ENCODE assay signal across 1 cellular context in the genomic region with DNA sequence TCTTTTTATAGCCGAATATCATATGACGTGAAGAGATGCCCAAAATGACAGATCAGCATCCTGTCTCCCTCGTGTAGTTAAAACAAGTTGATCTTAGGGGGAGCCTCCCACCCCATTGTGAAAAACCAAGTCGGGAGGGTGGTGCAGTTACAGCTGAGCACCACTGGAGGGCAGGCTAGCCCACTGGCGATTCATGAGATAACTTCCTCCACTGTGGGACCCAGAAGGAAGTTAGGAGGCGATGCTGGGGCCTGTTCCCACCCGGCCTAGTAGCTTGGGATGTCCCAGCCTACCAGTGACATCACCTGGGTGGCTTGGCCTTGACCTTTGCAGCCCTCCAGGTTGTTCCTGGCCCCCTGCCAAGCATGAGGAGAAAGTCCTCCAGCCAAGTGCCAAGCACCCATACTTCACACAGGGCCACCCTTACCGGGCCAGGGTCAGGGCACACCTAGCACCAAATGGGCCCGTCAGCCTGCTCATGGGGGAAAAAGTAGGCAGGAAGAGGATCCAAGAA.
TF ChIP-seq lines count a peak whose summit lies in the region.

No MANE protein-coding gene starts in this region.

TF ChIP-seq in HepG2, 621 proteins besides CTCF, POLR2A, EP300 and RAD21 (continued from another document and continues in another):
- TF ChIP-seq, protein P1, sequence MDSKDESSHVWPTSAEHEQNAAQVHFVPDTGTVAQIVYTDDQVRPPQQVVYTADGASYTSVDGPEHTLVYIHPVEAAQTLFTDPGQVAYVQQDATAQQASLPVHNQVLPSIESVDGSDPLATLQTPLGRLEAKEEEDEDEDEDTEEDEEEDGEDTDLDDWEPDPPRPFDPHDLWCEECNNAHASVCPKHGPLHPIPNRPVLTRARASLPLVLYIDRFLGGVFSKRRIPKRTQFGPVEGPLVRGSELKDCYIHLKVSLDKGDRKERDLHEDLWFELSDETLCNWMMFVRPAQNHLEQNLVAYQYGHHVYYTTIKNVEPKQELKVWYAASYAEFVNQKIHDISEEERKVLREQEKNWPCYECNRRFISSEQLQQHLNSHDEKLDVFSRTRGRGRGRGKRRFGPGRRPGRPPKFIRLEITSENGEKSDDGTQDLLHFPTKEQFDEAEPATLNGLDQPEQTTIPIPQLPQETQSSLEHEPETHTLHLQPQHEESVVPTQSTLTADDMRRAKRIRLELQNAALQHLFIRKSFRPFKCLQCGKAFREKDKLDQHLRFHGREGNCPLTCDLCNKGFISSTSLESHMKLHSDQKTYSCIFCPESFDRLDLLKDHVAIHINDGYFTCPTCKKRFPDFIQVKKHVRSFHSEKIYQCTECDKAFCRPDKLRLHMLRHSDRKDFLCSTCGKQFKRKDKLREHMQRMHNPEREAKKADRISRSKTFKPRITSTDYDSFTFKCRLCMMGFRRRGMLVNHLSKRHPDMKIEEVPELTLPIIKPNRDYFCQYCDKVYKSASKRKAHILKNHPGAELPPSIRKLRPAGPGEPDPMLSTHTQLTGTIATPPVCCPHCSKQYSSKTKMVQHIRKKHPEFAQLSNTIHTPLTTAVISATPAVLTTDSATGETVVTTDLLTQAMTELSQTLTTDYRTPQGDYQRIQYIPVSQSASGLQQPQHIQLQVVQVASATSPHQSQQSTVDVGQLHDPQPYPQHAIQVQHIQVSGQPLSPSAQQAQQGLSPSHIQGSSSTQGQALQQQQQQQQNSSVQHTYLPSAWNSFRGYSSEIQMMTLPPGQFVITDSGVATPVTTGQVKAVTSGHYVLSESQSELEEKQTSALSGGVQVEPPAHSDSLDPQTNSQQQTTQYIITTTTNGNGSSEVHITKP (CRISPR knock-in tag; IDR thresholded peaks at IDR 0.05; ENCODE audit: low read depth), result peak; percentile 54; the same call in 1 of the 2 replicates
- TF ChIP-seq BRCA1 (CRISPR knock-in tag; IDR thresholded peaks at IDR 0.05), result no peak
- peak; percentile 41; the same call in 1 of the 2 replicates for TF ChIP-seq NR2C2 (CRISPR knock-in tag; IDR thresholded peaks at IDR 0.05; ENCODE audit: borderline replicate concordance)
- TF ChIP-seq, protein P2, sequence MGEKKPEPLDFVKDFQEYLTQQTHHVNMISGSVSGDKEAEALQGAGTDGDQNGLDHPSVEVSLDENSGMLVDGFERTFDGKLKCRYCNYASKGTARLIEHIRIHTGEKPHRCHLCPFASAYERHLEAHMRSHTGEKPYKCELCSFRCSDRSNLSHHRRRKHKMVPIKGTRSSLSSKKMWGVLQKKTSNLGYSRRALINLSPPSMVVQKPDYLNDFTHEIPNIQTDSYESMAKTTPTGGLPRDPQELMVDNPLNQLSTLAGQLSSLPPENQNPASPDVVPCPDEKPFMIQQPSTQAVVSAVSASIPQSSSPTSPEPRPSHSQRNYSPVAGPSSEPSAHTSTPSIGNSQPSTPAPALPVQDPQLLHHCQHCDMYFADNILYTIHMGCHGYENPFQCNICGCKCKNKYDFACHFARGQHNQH (CRISPR knock-in tag; IDR thresholded peaks at IDR 0.05), result 0 out of 2 replicates have a peak, but pooled peaks have one; percentile 53
- TF ChIP-seq SMC3 (IDR thresholded peaks at IDR 0.05; ENCODE audit: low read length), result peak; percentile 91
- peak; percentile 35; the same call in 1 of the 2 replicates for TF ChIP-seq THAP11 (CRISPR knock-in tag; IDR thresholded peaks at IDR 0.05)
- TF ChIP-seq ZBTB21 (CRISPR knock-in tag; IDR thresholded peaks at IDR 0.05), result 0 out of 2 replicates have a peak, but pooled peaks have one; percentile 14
- TF ChIP-seq CBFB (CRISPR knock-in tag; IDR thresholded peaks at IDR 0.05), result peak; percentile 55; the same call in 1 of the 2 replicates
- TF ChIP-seq, protein P3, sequence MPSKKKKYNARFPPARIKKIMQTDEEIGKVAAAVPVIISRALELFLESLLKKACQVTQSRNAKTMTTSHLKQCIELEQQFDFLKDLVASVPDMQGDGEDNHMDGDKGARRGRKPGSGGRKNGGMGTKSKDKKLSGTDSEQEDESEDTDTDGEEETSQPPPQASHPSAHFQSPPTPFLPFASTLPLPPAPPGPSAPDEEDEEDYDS (CRISPR knock-in tag; IDR thresholded peaks at IDR 0.05), result 0 out of 2 replicates have a peak, but pooled peaks have one; percentile 39
- TF ChIP-seq, protein P4, sequence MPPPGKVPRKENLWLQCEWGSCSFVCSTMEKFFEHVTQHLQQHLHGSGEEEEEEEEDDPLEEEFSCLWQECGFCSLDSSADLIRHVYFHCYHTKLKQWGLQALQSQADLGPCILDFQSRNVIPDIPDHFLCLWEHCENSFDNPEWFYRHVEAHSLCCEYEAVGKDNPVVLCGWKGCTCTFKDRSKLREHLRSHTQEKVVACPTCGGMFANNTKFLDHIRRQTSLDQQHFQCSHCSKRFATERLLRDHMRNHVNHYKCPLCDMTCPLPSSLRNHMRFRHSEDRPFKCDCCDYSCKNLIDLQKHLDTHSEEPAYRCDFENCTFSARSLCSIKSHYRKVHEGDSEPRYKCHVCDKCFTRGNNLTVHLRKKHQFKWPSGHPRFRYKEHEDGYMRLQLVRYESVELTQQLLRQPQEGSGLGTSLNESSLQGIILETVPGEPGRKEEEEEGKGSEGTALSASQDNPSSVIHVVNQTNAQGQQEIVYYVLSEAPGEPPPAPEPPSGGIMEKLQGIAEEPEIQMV (CRISPR knock-in tag; IDR thresholded peaks at IDR 0.05; ENCODE audit: low read depth), result no peak
- TF ChIP-seq, protein P5, sequence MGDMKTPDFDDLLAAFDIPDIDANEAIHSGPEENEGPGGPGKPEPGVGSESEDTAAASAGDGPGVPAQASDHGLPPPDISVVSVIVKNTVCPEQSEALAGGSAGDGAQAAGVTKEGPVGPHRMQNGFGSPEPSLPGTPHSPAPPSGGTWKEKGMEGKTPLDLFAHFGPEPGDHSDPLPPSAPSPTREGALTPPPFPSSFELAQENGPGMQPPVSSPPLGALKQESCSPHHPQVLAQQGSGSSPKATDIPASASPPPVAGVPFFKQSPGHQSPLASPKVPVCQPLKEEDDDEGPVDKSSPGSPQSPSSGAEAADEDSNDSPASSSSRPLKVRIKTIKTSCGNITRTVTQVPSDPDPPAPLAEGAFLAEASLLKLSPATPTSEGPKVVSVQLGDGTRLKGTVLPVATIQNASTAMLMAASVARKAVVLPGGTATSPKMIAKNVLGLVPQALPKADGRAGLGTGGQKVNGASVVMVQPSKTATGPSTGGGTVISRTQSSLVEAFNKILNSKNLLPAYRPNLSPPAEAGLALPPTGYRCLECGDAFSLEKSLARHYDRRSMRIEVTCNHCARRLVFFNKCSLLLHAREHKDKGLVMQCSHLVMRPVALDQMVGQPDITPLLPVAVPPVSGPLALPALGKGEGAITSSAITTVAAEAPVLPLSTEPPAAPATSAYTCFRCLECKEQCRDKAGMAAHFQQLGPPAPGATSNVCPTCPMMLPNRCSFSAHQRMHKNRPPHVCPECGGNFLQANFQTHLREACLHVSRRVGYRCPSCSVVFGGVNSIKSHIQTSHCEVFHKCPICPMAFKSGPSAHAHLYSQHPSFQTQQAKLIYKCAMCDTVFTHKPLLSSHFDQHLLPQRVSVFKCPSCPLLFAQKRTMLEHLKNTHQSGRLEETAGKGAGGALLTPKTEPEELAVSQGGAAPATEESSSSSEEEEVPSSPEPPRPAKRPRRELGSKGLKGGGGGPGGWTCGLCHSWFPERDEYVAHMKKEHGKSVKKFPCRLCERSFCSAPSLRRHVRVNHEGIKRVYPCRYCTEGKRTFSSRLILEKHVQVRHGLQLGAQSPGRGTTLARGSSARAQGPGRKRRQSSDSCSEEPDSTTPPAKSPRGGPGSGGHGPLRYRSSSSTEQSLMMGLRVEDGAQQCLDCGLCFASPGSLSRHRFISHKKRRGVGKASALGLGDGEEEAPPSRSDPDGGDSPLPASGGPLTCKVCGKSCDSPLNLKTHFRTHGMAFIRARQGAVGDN (CRISPR knock-in tag; IDR thresholded peaks at IDR 0.05), result peak; percentile 52
- TF ChIP-seq MEIS2 (CRISPR knock-in tag; IDR thresholded peaks at IDR 0.05), result no peak
- no peak for TF ChIP-seq CBX2 (IDR thresholded peaks at IDR 0.05; ENCODE audit: low read depth, low read length)
- TF ChIP-seq CBX2 (CRISPR knock-in tag; IDR thresholded peaks at IDR 0.05; ENCODE audit: low read depth), result 0 out of 2 replicates have a peak, but pooled peaks have one; percentile 61
- peak; percentile 50; the same call in 1 of the 2 replicates for TF ChIP-seq RCOR2 (CRISPR knock-in tag; IDR thresholded peaks at IDR 0.05)
- no peak for TF ChIP-seq SOX13 (IDR thresholded peaks at IDR 0.05)
- TF ChIP-seq SOX13 (CRISPR knock-in tag; conservative IDR thresholded peaks at IDR 0.05 in 1 of 2, IDR thresholded peaks at IDR 0.05 in 1 of 2), result 0 out of 4 replicates have a peak, but pooled peaks of 1 of the 2 experiments have one; percentile 8
- no peak for TF ChIP-seq SP1 (IDR thresholded peaks at IDR 0.05)
- TF ChIP-seq SP1 (CRISPR knock-in tag; IDR thresholded peaks at IDR 0.05), result 0 out of 2 replicates have a peak, but pooled peaks have one; percentile 14
- peak; percentile 25; the same call in 1 of the 2 replicates for TF ChIP-seq FOXO1 (CRISPR knock-in tag; IDR thresholded peaks at IDR 0.05)
- TF ChIP-seq, protein P6, sequence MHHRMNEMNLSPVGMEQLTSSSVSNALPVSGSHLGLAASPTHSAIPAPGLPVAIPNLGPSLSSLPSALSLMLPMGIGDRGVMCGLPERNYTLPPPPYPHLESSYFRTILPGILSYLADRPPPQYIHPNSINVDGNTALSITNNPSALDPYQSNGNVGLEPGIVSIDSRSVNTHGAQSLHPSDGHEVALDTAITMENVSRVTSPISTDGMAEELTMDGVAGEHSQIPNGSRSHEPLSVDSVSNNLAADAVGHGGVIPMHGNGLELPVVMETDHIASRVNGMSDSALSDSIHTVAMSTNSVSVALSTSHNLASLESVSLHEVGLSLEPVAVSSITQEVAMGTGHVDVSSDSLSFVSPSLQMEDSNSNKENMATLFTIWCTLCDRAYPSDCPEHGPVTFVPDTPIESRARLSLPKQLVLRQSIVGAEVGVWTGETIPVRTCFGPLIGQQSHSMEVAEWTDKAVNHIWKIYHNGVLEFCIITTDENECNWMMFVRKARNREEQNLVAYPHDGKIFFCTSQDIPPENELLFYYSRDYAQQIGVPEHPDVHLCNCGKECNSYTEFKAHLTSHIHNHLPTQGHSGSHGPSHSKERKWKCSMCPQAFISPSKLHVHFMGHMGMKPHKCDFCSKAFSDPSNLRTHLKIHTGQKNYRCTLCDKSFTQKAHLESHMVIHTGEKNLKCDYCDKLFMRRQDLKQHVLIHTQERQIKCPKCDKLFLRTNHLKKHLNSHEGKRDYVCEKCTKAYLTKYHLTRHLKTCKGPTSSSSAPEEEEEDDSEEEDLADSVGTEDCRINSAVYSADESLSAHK (CRISPR knock-in tag; IDR thresholded peaks at IDR 0.05; ENCODE audit: borderline replicate concordance), result no peak
- TF ChIP-seq, protein P7, sequence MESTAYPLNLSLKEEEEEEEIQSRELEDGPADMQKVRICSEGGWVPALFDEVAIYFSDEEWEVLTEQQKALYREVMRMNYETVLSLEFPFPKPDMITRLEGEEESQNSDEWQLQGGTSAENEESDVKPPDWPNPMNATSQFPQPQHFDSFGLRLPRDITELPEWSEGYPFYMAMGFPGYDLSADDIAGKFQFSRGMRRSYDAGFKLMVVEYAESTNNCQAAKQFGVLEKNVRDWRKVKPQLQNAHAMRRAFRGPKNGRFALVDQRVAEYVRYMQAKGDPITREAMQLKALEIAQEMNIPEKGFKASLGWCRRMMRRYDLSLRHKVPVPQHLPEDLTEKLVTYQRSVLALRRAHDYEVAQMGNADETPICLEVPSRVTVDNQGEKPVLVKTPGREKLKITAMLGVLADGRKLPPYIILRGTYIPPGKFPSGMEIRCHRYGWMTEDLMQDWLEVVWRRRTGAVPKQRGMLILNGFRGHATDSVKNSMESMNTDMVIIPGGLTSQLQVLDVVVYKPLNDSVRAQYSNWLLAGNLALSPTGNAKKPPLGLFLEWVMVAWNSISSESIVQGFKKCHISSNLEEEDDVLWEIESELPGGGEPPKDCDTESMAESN (CRISPR knock-in tag; conservative IDR thresholded peaks at IDR 0.05), result 0 out of 2 replicates have a peak, but pooled peaks have one; percentile 49
- TF ChIP-seq ZNF431 (CRISPR knock-in tag; IDR thresholded peaks at IDR 0.05; ENCODE audit: borderline replicate concordance, low read depth), result 0 out of 2 replicates have a peak, but pooled peaks have one; percentile 30
- peak; percentile 17; the same call in 1 of the 2 replicates for TF ChIP-seq RXRB (CRISPR knock-in tag; IDR thresholded peaks at IDR 0.05; ENCODE audit: borderline replicate concordance)
- TF ChIP-seq CCAR2 (optimal IDR thresholded peaks at IDR 0.05; ENCODE audit: low read depth, low read length), result no peak
- TF ChIP-seq, protein P8, sequence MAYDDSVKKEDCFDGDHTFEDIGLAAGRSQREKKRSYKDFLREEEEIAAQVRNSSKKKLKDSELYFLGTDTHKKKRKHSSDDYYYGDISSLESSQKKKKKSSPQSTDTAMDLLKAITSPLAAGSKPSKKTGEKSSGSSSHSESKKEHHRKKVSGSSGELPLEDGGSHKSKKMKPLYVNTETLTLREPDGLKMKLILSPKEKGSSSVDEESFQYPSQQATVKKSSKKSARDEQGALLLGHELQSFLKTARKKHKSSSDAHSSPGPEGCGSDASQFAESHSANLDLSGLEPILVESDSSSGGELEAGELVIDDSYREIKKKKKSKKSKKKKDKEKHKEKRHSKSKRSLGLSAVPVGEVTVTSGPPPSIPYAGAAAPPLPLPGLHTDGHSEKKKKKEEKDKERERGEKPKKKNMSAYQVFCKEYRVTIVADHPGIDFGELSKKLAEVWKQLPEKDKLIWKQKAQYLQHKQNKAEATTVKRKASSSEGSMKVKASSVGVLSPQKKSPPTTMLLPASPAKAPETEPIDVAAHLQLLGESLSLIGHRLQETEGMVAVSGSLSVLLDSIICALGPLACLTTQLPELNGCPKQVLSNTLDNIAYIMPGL (CRISPR knock-in tag; IDR thresholded peaks at IDR 0.05; ENCODE audit: borderline replicate concordance in 1 of 2, low read depth in 1 of 2), result peak in 1 of 2 experiments; percentile 76; a peak in 1 of 4 replicates
- TF ChIP-seq MED8 (CRISPR knock-in tag; IDR thresholded peaks at IDR 0.05; ENCODE audit: insufficient replicate concordance), result no peak
- TF ChIP-seq, protein P9, sequence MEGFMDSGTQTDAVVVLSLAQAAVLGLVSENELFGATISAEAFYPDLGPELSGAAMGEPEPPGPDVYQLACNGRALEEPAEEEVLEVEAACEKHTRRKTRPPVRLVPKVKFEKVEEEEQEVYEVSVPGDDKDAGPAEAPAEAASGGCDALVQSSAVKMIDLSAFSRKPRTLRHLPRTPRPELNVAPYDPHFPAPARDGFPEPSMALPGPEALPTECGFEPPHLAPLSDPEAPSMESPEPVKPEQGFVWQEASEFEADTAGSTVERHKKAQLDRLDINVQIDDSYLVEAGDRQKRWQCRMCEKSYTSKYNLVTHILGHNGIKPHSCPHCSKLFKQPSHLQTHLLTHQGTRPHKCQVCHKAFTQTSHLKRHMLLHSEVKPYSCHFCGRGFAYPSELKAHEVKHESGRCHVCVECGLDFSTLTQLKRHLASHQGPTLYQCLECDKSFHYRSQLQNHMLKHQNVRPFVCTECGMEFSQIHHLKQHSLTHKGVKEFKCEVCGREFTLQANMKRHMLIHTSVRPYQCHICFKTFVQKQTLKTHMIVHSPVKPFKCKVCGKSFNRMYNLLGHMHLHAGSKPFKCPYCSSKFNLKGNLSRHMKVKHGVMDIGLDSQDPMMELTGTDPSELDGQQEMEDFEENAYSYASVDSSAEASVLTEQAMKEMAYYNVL (CRISPR knock-in tag; IDR thresholded peaks at IDR 0.05; ENCODE audit: borderline replicate concordance), result no peak
- TF ChIP-seq NR2F1 (CRISPR knock-in tag; IDR thresholded peaks at IDR 0.05), result no peak
- TF ChIP-seq, protein P10, sequence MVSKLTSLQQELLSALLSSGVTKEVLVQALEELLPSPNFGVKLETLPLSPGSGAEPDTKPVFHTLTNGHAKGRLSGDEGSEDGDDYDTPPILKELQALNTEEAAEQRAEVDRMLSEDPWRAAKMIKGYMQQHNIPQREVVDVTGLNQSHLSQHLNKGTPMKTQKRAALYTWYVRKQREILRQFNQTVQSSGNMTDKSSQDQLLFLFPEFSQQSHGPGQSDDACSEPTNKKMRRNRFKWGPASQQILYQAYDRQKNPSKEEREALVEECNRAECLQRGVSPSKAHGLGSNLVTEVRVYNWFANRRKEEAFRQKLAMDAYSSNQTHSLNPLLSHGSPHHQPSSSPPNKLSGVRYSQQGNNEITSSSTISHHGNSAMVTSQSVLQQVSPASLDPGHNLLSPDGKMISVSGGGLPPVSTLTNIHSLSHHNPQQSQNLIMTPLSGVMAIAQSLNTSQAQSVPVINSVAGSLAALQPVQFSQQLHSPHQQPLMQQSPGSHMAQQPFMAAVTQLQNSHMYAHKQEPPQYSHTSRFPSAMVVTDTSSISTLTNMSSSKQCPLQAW (CRISPR knock-in tag; IDR thresholded peaks at IDR 0.05), result peak; percentile 72; the same call in 1 of the 2 replicates
